Comparison of ENCODE assay signal across 9 cellular contexts in the genomic region with DNA sequence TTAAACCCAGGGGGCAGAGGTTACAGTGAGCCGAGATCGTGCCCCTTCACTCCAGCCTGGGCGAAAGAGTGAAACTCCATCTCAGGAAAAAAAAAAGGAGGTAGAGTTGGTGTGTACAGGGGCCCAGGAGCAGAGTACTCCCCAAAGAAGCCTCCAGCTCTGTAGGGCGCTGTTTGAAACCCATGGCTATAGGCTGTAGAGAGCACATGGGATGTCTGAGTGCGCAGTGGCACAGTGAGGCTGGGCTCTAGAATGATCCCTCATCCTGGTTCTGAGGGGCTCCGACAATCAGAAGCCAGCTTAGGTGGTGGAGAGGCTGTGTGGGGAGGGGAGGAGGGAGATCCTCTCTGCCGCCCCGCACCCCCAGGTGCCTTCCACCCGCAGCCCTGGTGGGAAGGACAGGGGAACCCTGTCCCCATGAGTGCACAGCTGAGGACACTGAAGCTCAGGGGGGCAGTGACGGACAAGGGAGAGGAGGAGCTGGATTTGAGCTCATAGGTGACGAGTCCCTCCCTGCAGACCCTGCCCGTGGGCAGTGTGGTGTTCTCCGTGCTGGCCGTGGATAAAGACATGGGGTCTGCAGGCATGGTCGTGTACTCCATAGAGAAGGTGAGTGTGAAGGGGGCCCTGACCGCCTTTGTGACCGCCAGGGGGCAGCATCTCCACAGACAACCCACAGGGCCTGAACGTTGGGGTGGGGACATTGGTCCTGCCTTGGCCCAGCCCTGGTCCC. TPM values are rescaled to one million over a fixed set of nuclear protein-coding genes. Genes with fewer than 3 reads are reported as not detected.
A peak's percentile ranks its signal among the peaks of the same experiment; 100 is the strongest.
DNase-seq lines count a peak whose midpoint lies in the region; ATAC-seq and TF ChIP-seq lines count a peak whose summit lies in the region.
"Had no signal": no experiment of that assay in that cellular context is flagged by ENCODE, and none has a peak within 500 bp of the region (broad histone marks: within the 10 kb centered on the region; RNA-seq: fewer than 3 reads in every experiment).

No MANE protein-coding gene starts in this region.

- H3K27me3 Mint-ChIP-seq in Calu3 (ENCODE audit: unreplicated experiment), result no peaks in the 10 kb centered on the region
- H3K27me3 Mint-ChIP-seq in natural killer cell treated with Interleukin-12 subunit alpha and Interleukin-12 subunit beta and Interleukin-15 and Interleukin-18, amount 100 ng/mL, for 72 hours, result no peaks in the 10 kb centered on the region
- peaks cover 17 to 35% of the 10 kb centered on the region in 2 donors for H3K27me3 Mint-ChIP-seq in stimulated activated naive B cell treated with anti-CD40 and anti-IgM and Interleukin-4, amounts not matched to agents 10 μg/mL and 1 μg/mL and 100 μg/mL, for 72 hours

- DNase-seq in Calu3, result peak; percentile 86
- peak; percentile 59 for DNase-seq in NCI-H748 (lab: John Stamatoyannopoulos, UW; ENCODE audit: unreplicated experiment)
- DNase-seq in activated CD8-positive, alpha-beta memory T cell treated with anti-CD3 and anti-CD28 coated beads, Interleukin-2, amount 50 U/mL, for 48 hours, result peak; percentile 96
- peak; percentile 63 to 81 for DNase-seq in erythroblast (lab: John Stamatoyannopoulos, UW)
- DNase-seq in natural killer cell treated with Interleukin-12 subunit alpha and Interleukin-12 subunit beta and Interleukin-15 and Interleukin-18, amount 100 ng/mL, for 72 hours (ENCODE audit: low spot score), result peak; percentile 82
- peak; percentile 56 for DNase-seq in stimulated activated naive B cell treated with anti-CD40 and anti-IgM and Interleukin-4, amounts not matched to agents 10 μg/mL and 1 μg/mL and 100 μg/mL, for 72 hours
- DNase-seq in GOT3 (lab: John Stamatoyannopoulos, UW), result no peak

- H3K4me3 Mint-ChIP-seq in Calu3 (ENCODE audit: low read depth, unreplicated experiment), result no peak overlapping the region
- no peak overlapping the region for H3K4me3 Mint-ChIP-seq in natural killer cell treated with Interleukin-12 subunit alpha and Interleukin-12 subunit beta and Interleukin-15 and Interleukin-18, amount 100 ng/mL, for 72 hours
- H3K4me3 Mint-ChIP-seq in stimulated activated naive B cell treated with anti-CD40 and anti-IgM and Interleukin-4, amounts not matched to agents 10 μg/mL and 1 μg/mL and 100 μg/mL, for 72 hours, result no peak overlapping the region

- H3K36me3 Mint-ChIP-seq in Calu3 (ENCODE audit: insufficient read depth, unreplicated experiment), result no peaks in the 10 kb centered on the region
- H3K36me3 Mint-ChIP-seq in natural killer cell treated with Interleukin-12 subunit alpha and Interleukin-12 subunit beta and Interleukin-15 and Interleukin-18, amount 100 ng/mL, for 72 hours, result no peaks in the 10 kb centered on the region
- no peaks in the 10 kb centered on the region for H3K36me3 Mint-ChIP-seq in stimulated activated naive B cell treated with anti-CD40 and anti-IgM and Interleukin-4, amounts not matched to agents 10 μg/mL and 1 μg/mL and 100 μg/mL, for 72 hours

- no TSS peak for BruUV-seq in Calu3 (replicated peaks; lab: Mats Ljungman, UMichigan)

- CTCF ChIA-PET in Calu3 (lab: Charles Lee), result interaction anchor here (0.6 to 2.1 kb wide), 3 partner anchors 20 to 165 kb away, joined by 3 to 6 read pairs (median 5); a partner anchor contains a TSS

- intact Hi-C loops in Calu3 (cut with micrococcal nuclease; ENCODE audit: unreplicated experiment), result loop anchor here (2.0 kb wide), 1 partner anchor 73 kb away; a partner anchor contains a TSS

- no peak for TF ChIP-seq POLR2A in erythroblast (IDR thresholded peaks at IDR 0.05; ENCODE audit: low read length)

- no peaks in the 10 kb centered on the region for H3K9me3 Mint-ChIP-seq in Calu3 (ENCODE audit: low read depth, unreplicated experiment)
- no peaks in the 10 kb centered on the region for H3K9me3 Mint-ChIP-seq in natural killer cell treated with Interleukin-12 subunit alpha and Interleukin-12 subunit beta and Interleukin-15 and Interleukin-18, amount 100 ng/mL, for 72 hours
- no peaks in the 10 kb centered on the region for H3K9me3 Mint-ChIP-seq in stimulated activated naive B cell treated with anti-CD40 and anti-IgM and Interleukin-4, amounts not matched to agents 10 μg/mL and 1 μg/mL and 100 μg/mL, for 72 hours

- ATAC-seq in GM21786 (IDR thresholded peaks at IDR 0.05; ENCODE audit: unreplicated experiment), result peak; percentile 60
- ATAC-seq in natural killer cell treated with Interleukin-12 subunit alpha and Interleukin-12 subunit beta and Interleukin-15 and Interleukin-18, amount 100 ng/mL, for 72 hours, result peak; percentile 82 to 86
- peak; percentile 91 for ATAC-seq in stimulated activated naive B cell treated with anti-CD40 and anti-IgM and Interleukin-4, amounts not matched to agents 10 μg/mL and 1 μg/mL and 100 μg/mL, for 72 hours (replicated peaks)

- H3K4me1 Mint-ChIP-seq in Calu3 (ENCODE audit: low read depth, unreplicated experiment), result no peaks in the 10 kb centered on the region
- peaks cover 0 to 7% of the 10 kb centered on the region in 2 donors for H3K4me1 Mint-ChIP-seq in natural killer cell treated with Interleukin-12 subunit alpha and Interleukin-12 subunit beta and Interleukin-15 and Interleukin-18, amount 100 ng/mL, for 72 hours (ENCODE audit: low read depth in 2 of 2)
- H3K4me1 Mint-ChIP-seq in stimulated activated naive B cell treated with anti-CD40 and anti-IgM and Interleukin-4, amounts not matched to agents 10 μg/mL and 1 μg/mL and 100 μg/mL, for 72 hours, result peaks cover 13 to 18% of the 10 kb centered on the region in 2 donors

- H3K27ac Mint-ChIP-seq in Calu3 (ENCODE audit: unreplicated experiment), result no peak overlapping the region
- H3K27ac Mint-ChIP-seq in natural killer cell treated with Interleukin-12 subunit alpha and Interleukin-12 subunit beta and Interleukin-15 and Interleukin-18, amount 100 ng/mL, for 72 hours, result no peak overlapping the region
- no peak overlapping the region for H3K27ac Mint-ChIP-seq in stimulated activated naive B cell treated with anti-CD40 and anti-IgM and Interleukin-4, amounts not matched to agents 10 μg/mL and 1 μg/mL and 100 μg/mL, for 72 hours

- peak; percentile 90 for TF ChIP-seq CTCF in Calu3 (IDR thresholded peaks at IDR 0.05; ENCODE audit: unreplicated experiment)

RNA-seq across cellular contexts. Expression of a gene that starts 24.6 kb away (rescaled TPM):
- 7.8 and 13.3 TPM in 2 replicates for total RNA-seq in Calu3 (2022)
- total RNA-seq in natural killer cell treated with Interleukin-12 subunit alpha and Interleukin-12 subunit beta and Interleukin-15 and Interleukin-18, amount 100 ng/mL, for 72 hours, result under 1 TPM; 0.33 to 0.40 TPM

RNA-seq across cellular contexts. Expression of a gene that starts 36.2 kb away (rescaled TPM):
- 11.5 and 12.6 TPM in 2 replicates for total RNA-seq in Calu3 (2022)
- 1 to 10 TPM; 2.7 to 5.9 TPM for total RNA-seq in natural killer cell treated with Interleukin-12 subunit alpha and Interleukin-12 subunit beta and Interleukin-15 and Interleukin-18, amount 100 ng/mL, for 72 hours

RNA-seq across cellular contexts. Expression of a gene that starts 36.5 kb away (rescaled TPM):
- total RNA-seq in Calu3 (2022), result 76.9 and 82.3 TPM in 2 replicates
- total RNA-seq in natural killer cell treated with Interleukin-12 subunit alpha and Interleukin-12 subunit beta and Interleukin-15 and Interleukin-18, amount 100 ng/mL, for 72 hours, result 10 to 100 TPM; 58.1 to 76.3 TPM

RNA-seq across cellular contexts. Expression of a gene that starts 56.6 kb away (rescaled TPM):
- total RNA-seq in Calu3 (2022), result not detected in 2 replicates
- total RNA-seq in natural killer cell treated with Interleukin-12 subunit alpha and Interleukin-12 subunit beta and Interleukin-15 and Interleukin-18, amount 100 ng/mL, for 72 hours, result not detected
- total RNA-seq: activated CD8-positive, alpha-beta memory T cell treated with anti-CD3 and anti-CD28 coated beads for 36 hours had no signal

RNA-seq across cellular contexts. Expression of a gene that starts 56.7 kb away (rescaled TPM):
- not detected in 2 replicates for total RNA-seq in Calu3 (2022)
- not detected for total RNA-seq in natural killer cell treated with Interleukin-12 subunit alpha and Interleukin-12 subunit beta and Interleukin-15 and Interleukin-18, amount 100 ng/mL, for 72 hours
- total RNA-seq: activated CD8-positive, alpha-beta memory T cell treated with anti-CD3 and anti-CD28 coated beads for 36 hours had no signal
